Comparison of ENCODE assay signal across 19 cellular contexts in the genomic region with DNA sequence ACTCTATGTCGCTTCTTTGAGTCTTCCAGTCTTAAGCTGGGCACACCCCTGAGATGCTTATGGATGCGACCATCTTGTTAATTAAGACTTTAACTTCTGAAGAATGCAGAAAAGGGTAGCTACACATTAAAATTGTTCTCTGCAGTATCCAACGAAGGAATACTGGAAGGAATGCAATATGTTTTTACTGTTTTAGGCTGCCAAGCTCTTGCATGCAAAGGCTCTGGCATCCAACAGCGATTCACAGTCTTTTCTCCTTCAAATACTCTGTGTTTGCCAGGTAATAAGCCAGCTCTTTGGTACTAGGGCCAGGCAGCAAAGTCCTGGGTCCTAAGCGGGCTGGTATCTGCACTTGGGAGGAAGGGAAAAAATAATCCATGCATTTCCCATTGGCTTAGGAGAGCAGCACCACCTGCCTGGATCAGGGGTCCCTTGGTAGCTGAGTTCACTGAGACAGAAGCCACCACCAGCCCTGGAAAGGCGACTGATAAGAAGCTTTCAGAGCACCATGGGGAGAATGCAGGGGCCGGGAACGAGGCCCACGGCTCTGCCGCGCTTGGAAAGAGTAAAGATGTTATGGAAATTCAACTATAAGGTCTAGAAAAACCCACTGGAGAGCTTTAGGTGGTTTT.
DNase-seq lines count a peak whose midpoint lies in the region; ATAC-seq and TF ChIP-seq lines count a peak whose summit lies in the region.
"Had no signal": no experiment of that assay in that cellular context is flagged by ENCODE, and none has a peak within 500 bp of the region (broad histone marks: within the 10 kb centered on the region; RNA-seq: fewer than 3 reads in every experiment).

No MANE protein-coding gene starts in this region.

- in situ Hi-C loops in mammary epithelial cell (cut with MboI; ENCODE audit: low sequenced_read_pairs in 2 of 2) = no loop called here

- H3K9me3 ChIP-seq in neuronal stem cell (replicated peaks in 1 of 2; ENCODE audit: control insufficient read depth in 2 of 2, insufficient read depth in 1 of 2, low read depth in 1 of 2, low read length in 2 of 2) (peaks cover 0 to under 1% of the 10 kb centered on the region in 2 donors), left lung (no peaks in the 10 kb centered on the region), mammary epithelial cell (replicated peaks; ENCODE audit: insufficient read depth, low read length) (no peaks in the 10 kb centered on the region)
- H3K9me3 ChIP-seq: A549, SK-N-SH had no signal

- H3K4me3 ChIP-seq in AG10803 (ENCODE audit: low read length) (no peak overlapping the region), coronary artery (no peak overlapping the region), neuronal stem cell (ENCODE audit: low read length in 2 of 2) (no peak overlapping the region), left lung (no peak overlapping the region), mammary epithelial cell (replicated peaks in 1 of 3; ENCODE audit: insufficient read depth in 1 of 3, low read depth in 2 of 3, low read length in 3 of 3) (no peak overlapping the region)
- H3K4me3 ChIP-seq: A549 had no signal

- intact Hi-C loops in left lung (cut with DNase I) (no loop called here), mammary epithelial cell (cut with micrococcal nuclease) (no loop called here)

- H3K4ac ChIP-seq in neuronal stem cell (ENCODE audit: low read length) = no peak overlapping the region

- H3K27me3 ChIP-seq in neuronal stem cell (ENCODE audit: control insufficient read depth in 3 of 3, insufficient read depth in 3 of 3, low read depth in 1 of 3, low read length in 3 of 3) (peaks cover 0 to 3% (median 0%) of the 10 kb centered on the region in 3 experiments), left lung (peaks cover 0 to 8% of the 10 kb centered on the region in 2 donors), mammary epithelial cell (ENCODE audit: insufficient read depth, low read length) (no peaks in the 10 kb centered on the region)

- H2AK5ac ChIP-seq in neuronal stem cell (ENCODE audit: low read depth, low read length) = peak overlapping the region; percentile 48

- H4K8ac ChIP-seq in neuronal stem cell (ENCODE audit: low read depth, low read length) = no peak overlapping the region

- H3K79me2 ChIP-seq in mammary epithelial cell (ENCODE audit: insufficient read depth, low read length) = no peaks in the 10 kb centered on the region

- no peak for ATAC-seq in left lung
- ATAC-seq: A549 had no signal

- H2BK5ac ChIP-seq in neuronal stem cell (ENCODE audit: low read length) = no peak overlapping the region

- H3K36me3 ChIP-seq in neuronal stem cell (replicated peaks in 1 of 2; ENCODE audit: control insufficient read depth in 2 of 2, insufficient read depth in 2 of 2, low read length in 2 of 2) (no peaks in the 10 kb centered on the region), left lung (no peaks in the 10 kb centered on the region), mammary epithelial cell (ENCODE audit: insufficient read depth, low read length) (no peaks in the 10 kb centered on the region)

- peaks cover 0 to 2% of the 10 kb centered on the region in 2 donors for H3K4me1 ChIP-seq in neuronal stem cell (ENCODE audit: control insufficient read depth in 2 of 2, insufficient read depth in 1 of 2, low read depth in 1 of 2, low read length in 2 of 2)
- H3K4me1 ChIP-seq in left lung = peaks cover 0 to 9% of the 10 kb centered on the region in 2 donors
- no peaks in the 10 kb centered on the region for H3K4me1 ChIP-seq in mammary epithelial cell (ENCODE audit: insufficient read depth, low read length)
- H3K4me1 ChIP-seq: A549 had no signal

- H3K14ac ChIP-seq in neuronal stem cell (ENCODE audit: low read length) = no peak overlapping the region

- H2AFZ ChIP-seq in neuronal stem cell (ENCODE audit: low read length) (no peak overlapping the region), mammary epithelial cell (ENCODE audit: low read depth, low read length) (no peak overlapping the region)

- BruUV-seq in mammary epithelial cell (replicated peaks; lab: Mats Ljungman, UMichigan) = no TSS peak

- H4K91ac ChIP-seq in neuronal stem cell (ENCODE audit: low read depth, low read length, poor library complexity) = no peak overlapping the region

- no peak for TF ChIP-seq CTCF in AG10803 (conservative IDR thresholded peaks at IDR 0.05; ENCODE audit: low read length)
- TF ChIP-seq CTCF in coronary artery (IDR thresholded peaks at IDR 0.05) = no peak
- TF ChIP-seq CTCF in left lung (IDR thresholded peaks at IDR 0.05) = no peak
- TF ChIP-seq CTCF in mammary epithelial cell (conservative IDR thresholded peaks at IDR 0.05 in 1 of 2, IDR thresholded peaks at IDR 0.05 in 1 of 2; ENCODE audit: extremely low read depth in 1 of 2, insufficient read depth in 1 of 2, low read depth in 1 of 2, low read length in 2 of 2) = no peak

- no peaks in the 10 kb centered on the region for H4K20me1 ChIP-seq in mammary epithelial cell (ENCODE audit: insufficient read depth, low read length)

- H3K4me2 ChIP-seq in neuronal stem cell (ENCODE audit: insufficient read depth, low read length, poor library complexity, severe bottlenecking) (no peak overlapping the region), mammary epithelial cell (ENCODE audit: insufficient read depth, low read depth, low read length) (no peak overlapping the region)
- H3K4me2 ChIP-seq: A549, SK-N-SH had no signal

- CTCF ChIA-PET in mammary epithelial cell (lab: Charles Lee; ENCODE audit: low non-redundant PET) = interaction anchor here (0.7 kb wide), 1 partner anchor 97 kb away, joined by 5 read pairs; no protein-coding TSS in a partner anchor

- DNase-seq in AG10803 (ENCODE audit: low read depth) (peak; percentile 55), EH (ENCODE audit: low read depth) (peak; percentile 19), coronary artery (ENCODE audit: low spot score) (peak; percentile 33), neuronal stem cell (ENCODE audit: low spot score) (no peak), left lung (no peak), NCI-H1436 (lab: John Stamatoyannopoulos, UW) (no peak), mammary epithelial cell (no peak)
- DNase-seq: DMS153, DND-41, Karpas-422, NCI-H1092 treated with DMSO at 0.1 percent for 48 hours, NCI-H1436 treated with DMSO at 0.1 percent for 48 hours, NCI-H187 treated with DMSO at 0.1 percent for 48 hours, NCI-H2171 treated with DMSO at 0.1 percent for 48 hours, NCI-H524, NCI-H774, SK-N-SH had no signal

- H2BK120ac ChIP-seq in neuronal stem cell (ENCODE audit: low read depth, low read length) = peak overlapping the region; percentile 16

- H3K27ac ChIP-seq in coronary artery = no peak overlapping the region
- no peak overlapping the region for H3K27ac ChIP-seq in neuronal stem cell (replicated peaks; ENCODE audit: low read length)
- no peak overlapping the region for H3K27ac ChIP-seq in left lung
- no peak overlapping the region for H3K27ac ChIP-seq in mammary epithelial cell (ENCODE audit: insufficient read depth, low read depth, low read length)
- H3K27ac ChIP-seq: A549, HL-60 had no signal

- H3K23ac ChIP-seq in neuronal stem cell (ENCODE audit: low read depth, low read length, poor library complexity) = no peak overlapping the region

- no peak overlapping the region for H3K18ac ChIP-seq in neuronal stem cell (ENCODE audit: low read length)

- no peak overlapping the region for H3K9ac ChIP-seq in neuronal stem cell (ENCODE audit: low read depth, low read length, poor library complexity)
- no peak overlapping the region for H3K9ac ChIP-seq in mammary epithelial cell (ENCODE audit: insufficient read depth, low read length)
- H3K9ac ChIP-seq: SK-N-SH had no signal

- H2BK15ac ChIP-seq in neuronal stem cell (ENCODE audit: low read length) = no peak overlapping the region

- WGBS in neuronal stem cell (ENCODE audit: extremely low coverage in 2 of 2, insufficient read length in 2 of 2, insufficient replicate concordance in 1 of 2), 2 donors = no CpG with 5 or more reads among the region's 11 CpGs
- 58% methylated on average over 11 of the region's 11 CpGs for WGBS in mammary epithelial cell (ENCODE audit: low coverage, missing lambda C conversion rate)

- dilution Hi-C loops in mammary epithelial cell (cut with HindIII; ENCODE audit: low sequenced_read_pairs) = loop anchor here (5.0 kb wide), 2 partner anchors 37 to 58 kb away; no protein-coding TSS in a partner anchor

- no peaks in the 10 kb centered on the region for H3K79me1 ChIP-seq in neuronal stem cell (ENCODE audit: low read depth, low read length)

- no peak overlapping the region for H2BK12ac ChIP-seq in neuronal stem cell (ENCODE audit: low read length)

Comparison
In these comparisons a context has a peak if more than half of its experiments do, and no peak if none do; other contexts are left out.
1. DNase-seq: peak in AG10803 (single experiment), EH (single experiment) and coronary artery (single experiment); none in neuronal stem cell (single experiment), left lung (0 of 2), NCI-H1436 (single experiment) and mammary epithelial cell (single experiment).